ENCODE assay signal across 12 cellular contexts in genomic region chr5:72441861-72442540, GRCh38.
A peak's percentile ranks its signal among the peaks of the same experiment; 100 is the strongest.
DNase-seq lines count a peak whose midpoint lies in the region; ATAC-seq and TF ChIP-seq lines count a peak whose summit lies in the region.
"Had no signal": no experiment of that assay in that cellular context is flagged by ENCODE, and none has a peak within 500 bp of the region (broad histone marks: within the 10 kb centered on the region; RNA-seq: fewer than 3 reads in every experiment).

No MANE protein-coding gene starts in this region.

- TF ChIP-seq EP300 in esophagus muscularis mucosa (IDR thresholded peaks at IDR 0.05): no peak

- H3K36me3 ChIP-seq in SJSA1 (no peaks in the 10 kb centered on the region), esophagus muscularis mucosa (peaks cover 0 to 35% (median 0%) of the 10 kb centered on the region in 4 donors), gastrocnemius medialis (no peaks in the 10 kb centered on the region)

- H3K4me3 ChIP-seq in SJSA1 (no peak overlapping the region), esophagus muscularis mucosa (no peak overlapping the region), gastrocnemius medialis (no peak overlapping the region)

- ATAC-seq in gastrocnemius medialis (peak; percentile 41 to 43), GM21529 (IDR thresholded peaks at IDR 0.05; ENCODE audit: unreplicated experiment) (no peak)

- in situ Hi-C loops in gastrocnemius medialis (cut with MboI; ENCODE audit: low sequenced_read_pairs in 4 of 4): loop anchor here in 1 of 4 donors (10.0 kb wide), 1 partner anchor 57 kb away; no protein-coding TSS in a partner anchor

- no peaks in the 10 kb centered on the region for H3K27me3 ChIP-seq in SJSA1 (replicated peaks)
- H3K27me3 ChIP-seq in esophagus muscularis mucosa: no peaks in the 10 kb centered on the region
- no peaks in the 10 kb centered on the region for H3K27me3 ChIP-seq in gastrocnemius medialis

- 90% methylated on average over 3 of the region's 3 CpGs for WGBS in esophagus muscularis mucosa

- peaks cover 13% of the 10 kb centered on the region for H3K4me1 ChIP-seq in SJSA1 (replicated peaks)
- peaks cover 11 to 70% (median 69%) of the 10 kb centered on the region in 4 donors for H3K4me1 ChIP-seq in esophagus muscularis mucosa
- H3K4me1 ChIP-seq in gastrocnemius medialis: peaks cover 52 to 53% of the 10 kb centered on the region in 2 donors

- H3K27ac ChIP-seq in SJSA1: peak overlapping the region; percentile 64
- H3K27ac ChIP-seq in esophagus muscularis mucosa (replicated peaks in 1 of 4): peak overlapping the region in 3 of 4 donors; percentile 36 to 63 (median 52)
- H3K27ac ChIP-seq in gastrocnemius medialis: peak overlapping the region; percentile 33 to 61 (median 46)
- H3K27ac ChIP-seq in caudate nucleus (ENCODE audit: low read depth, low read length): no peak overlapping the region

- TF ChIP-seq CTCF in esophagus muscularis mucosa (IDR thresholded peaks at IDR 0.05) (no peak), gastrocnemius medialis (IDR thresholded peaks at IDR 0.05 in 4 of 5, conservative IDR thresholded peaks at IDR 0.05 in 1 of 5) (no peak)

- TF ChIP-seq POLR2A in esophagus muscularis mucosa (IDR thresholded peaks at IDR 0.05; ENCODE audit: low read depth) (no peak), gastrocnemius medialis (IDR thresholded peaks at IDR 0.05) (no peak)

- intact Hi-C loops in esophagus muscularis mucosa (cut with DNase I): no loop called here
- intact Hi-C loops in gastrocnemius medialis (cut with DNase I; ENCODE audit: low total_unique reads): no loop called here

- no peaks in the 10 kb centered on the region for H3K9me3 ChIP-seq in SJSA1 (replicated peaks)
- no peaks in the 10 kb centered on the region for H3K9me3 ChIP-seq in esophagus muscularis mucosa
- no peaks in the 10 kb centered on the region for H3K9me3 ChIP-seq in gastrocnemius medialis

- DNase-seq in GM03348 (ENCODE audit: low spot score) (peak; percentile 85), SJSA1 (ENCODE audit: low read depth in 1 of 2, low spot score in 2 of 2) (peak; percentile 65 to 68), esophagus muscularis mucosa (ENCODE audit: extremely low spot score) (no peak), gastrocnemius medialis (no peak), caudate nucleus (lab: John Stamatoyannopoulos, UW) (no peak), NCI-H510A treated with DMSO at 0.1 percent for 48 hours (lab: John Stamatoyannopoulos, UW) (no peak), DMS 273 treated with DMSO at 0.1 percent for 48 hours (lab: John Stamatoyannopoulos, UW) (no peak)
- DNase-seq: activated CD4-positive, alpha-beta T cell treated with anti-CD3 and anti-CD28 coated beads for 4 hours; immature natural killer cell; posterior cingulate gyrus; Right ventricle myocardium superior had no signal

Comparison
In these comparisons a context has a peak if more than half of its experiments do, and no peak if none do; other contexts are left out.
1. DNase-seq: peak in GM03348 (single experiment) and SJSA1 (2 of 2); none in esophagus muscularis mucosa (single experiment), gastrocnemius medialis (0 of 2), caudate nucleus (0 of 61), NCI-H510A treated with DMSO at 0.1 percent for 48 hours (single experiment) and DMS 273 treated with DMSO at 0.1 percent for 48 hours (single experiment).